ENCODE assay signal across 1 cellular context in genomic region chr20:47205577-47206123, GRCh38.
TF ChIP-seq lines count a peak whose summit lies in the region.

No MANE protein-coding gene starts in this region.

TF ChIP-seq in HepG2, 621 proteins besides CTCF, POLR2A, EP300 and RAD21 (continued from another document and continues in another):
- peak; percentile 27; the same call in 1 of the 2 replicates for TF ChIP-seq PAXIP1 (CRISPR knock-in tag; conservative IDR thresholded peaks at IDR 0.05)
- TF ChIP-seq ZFYVE20 (CRISPR knock-in tag; IDR thresholded peaks at IDR 0.05; ENCODE audit: borderline replicate concordance, low read depth), result no peak
- 0 out of 2 replicates have a peak, but pooled peaks have one; percentile 38 for TF ChIP-seq POGK (CRISPR knock-in tag; conservative IDR thresholded peaks at IDR 0.05)
- TF ChIP-seq SALL1 (CRISPR knock-in tag; IDR thresholded peaks at IDR 0.05), result peak; percentile 70
- TF ChIP-seq ZBTB43 (CRISPR knock-in tag; conservative IDR thresholded peaks at IDR 0.05), result peak; percentile 63; the same call in 1 of the 2 replicates
- no peak for TF ChIP-seq MED1 (CRISPR knock-in tag; IDR thresholded peaks at IDR 0.05)
- peak; percentile 33; the same call in 1 of the 2 replicates for TF ChIP-seq RARA (CRISPR knock-in tag; IDR thresholded peaks at IDR 0.05)
- peak; percentile 56 for TF ChIP-seq ZNF687 (CRISPR knock-in tag; IDR thresholded peaks at IDR 0.05)
- 0 out of 2 replicates have a peak, but pooled peaks have one; percentile 55 for TF ChIP-seq SSRP1 (CRISPR knock-in tag; IDR thresholded peaks at IDR 0.05)
- TF ChIP-seq ZBTB7B (CRISPR knock-in tag; IDR thresholded peaks at IDR 0.05), result no peak
- TF ChIP-seq ZNF598 (CRISPR knock-in tag; IDR thresholded peaks at IDR 0.05; ENCODE audit: borderline replicate concordance), result 0 out of 2 replicates have a peak, but pooled peaks have one; percentile 37
- TF ChIP-seq ONECUT2 (CRISPR knock-in tag; IDR thresholded peaks at IDR 0.05), result 0 out of 2 replicates have a peak, but pooled peaks have one; percentile 13
- peak; percentile 57 for TF ChIP-seq XRCC5 (optimal IDR thresholded peaks at IDR 0.05; ENCODE audit: low read length)
- TF ChIP-seq PHF21A (CRISPR knock-in tag; IDR thresholded peaks at IDR 0.05), result peak; percentile 27; the same call in 1 of the 2 replicates
- TF ChIP-seq ZNF280D (CRISPR knock-in tag; IDR thresholded peaks at IDR 0.05), result 0 out of 2 replicates have a peak, but pooled peaks have one; percentile 49
- TF ChIP-seq ZHX1 (CRISPR knock-in tag; IDR thresholded peaks at IDR 0.05; ENCODE audit: low read depth), result 0 out of 2 replicates have a peak, but pooled peaks have one; percentile 36
- peak; percentile 12 for TF ChIP-seq SKI (IDR thresholded peaks at IDR 0.05; ENCODE audit: partially characterized antibody)
- TF ChIP-seq ZFP37 (CRISPR knock-in tag; IDR thresholded peaks at IDR 0.05; ENCODE audit: borderline replicate concordance), result no peak
- TF ChIP-seq KDM6A (CRISPR knock-in tag; IDR thresholded peaks at IDR 0.05; ENCODE audit: low read depth), result no peak
- TF ChIP-seq EHMT2 (IDR thresholded peaks at IDR 0.05; ENCODE audit: borderline replicate concordance, low read depth, low read length), result no peak
- TF ChIP-seq MNT (IDR thresholded peaks at IDR 0.05), result peak; percentile 23; the same call in 1 of the 2 replicates
- TF ChIP-seq SOX13 (IDR thresholded peaks at IDR 0.05), result no peak
- TF ChIP-seq SOX13 (CRISPR knock-in tag; conservative IDR thresholded peaks at IDR 0.05 in 1 of 2, IDR thresholded peaks at IDR 0.05 in 1 of 2), result peak in 1 of 2 experiments; percentile 36; a peak in 1 of 4 replicates
- no peak for TF ChIP-seq ZSCAN22 (CRISPR knock-in tag; IDR thresholded peaks at IDR 0.05)
- TF ChIP-seq SALL2 (CRISPR knock-in tag; IDR thresholded peaks at IDR 0.05), result 0 out of 2 replicates have a peak, but pooled peaks have one; percentile 18
- 0 out of 2 replicates have a peak, but pooled peaks have one; percentile 44 for TF ChIP-seq MXD4 (CRISPR knock-in tag; IDR thresholded peaks at IDR 0.05)
- 0 out of 2 replicates have a peak, but pooled peaks have one; percentile 66 for TF ChIP-seq ZNF547 (CRISPR knock-in tag; IDR thresholded peaks at IDR 0.05)
- peak; percentile 21; the same call in 1 of the 2 replicates for TF ChIP-seq KDM3A (CRISPR knock-in tag; IDR thresholded peaks at IDR 0.05; ENCODE audit: low read depth)
- peak; percentile 42; the same call in 1 of the 2 replicates for TF ChIP-seq HDAC2 (CRISPR knock-in tag; IDR thresholded peaks at IDR 0.05)
- TF ChIP-seq BHLHE40 (IDR thresholded peaks at IDR 0.05; ENCODE audit: low read length), result peak; percentile 53; the same call in 1 of the 2 replicates
- TF ChIP-seq FOXK2 (IDR thresholded peaks at IDR 0.05), result no peak
- 0 out of 2 replicates have a peak, but pooled peaks have one; percentile 19 for TF ChIP-seq ZNF331 (CRISPR knock-in tag; IDR thresholded peaks at IDR 0.05)
- TF ChIP-seq ZZZ3 (CRISPR knock-in tag; IDR thresholded peaks at IDR 0.05; ENCODE audit: borderline replicate concordance), result no peak
- no peak; the same call in 1 of the 2 replicates for TF ChIP-seq ATF7-NPFF (CRISPR knock-in tag; IDR thresholded peaks at IDR 0.05; ENCODE audit: low read depth)
- peak; percentile 37 for TF ChIP-seq FOSL2 (CRISPR knock-in tag; IDR thresholded peaks at IDR 0.05)
- no peak for TF ChIP-seq REPIN1 (CRISPR knock-in tag; IDR thresholded peaks at IDR 0.05; ENCODE audit: borderline replicate concordance, low read depth)
- peak; percentile 52 for TF ChIP-seq SAP130 (CRISPR knock-in tag; IDR thresholded peaks at IDR 0.05; ENCODE audit: low read depth)
- no peak for TF ChIP-seq ZNF296 (CRISPR knock-in tag; conservative IDR thresholded peaks at IDR 0.05)
- no peak for TF ChIP-seq ASH2L (IDR thresholded peaks at IDR 0.05; ENCODE audit: insufficient read length, low read depth, low read length)
- TF ChIP-seq RELA (CRISPR knock-in tag; IDR thresholded peaks at IDR 0.05), result no peak
- TF ChIP-seq MAX (IDR thresholded peaks at IDR 0.05), result peak; percentile 57; the same call in 1 of the 2 replicates
- TF ChIP-seq ZBTB38 (CRISPR knock-in tag; IDR thresholded peaks at IDR 0.05), result peak; percentile 61; the same call in 1 of the 2 replicates
